In the genomic region with DNA sequence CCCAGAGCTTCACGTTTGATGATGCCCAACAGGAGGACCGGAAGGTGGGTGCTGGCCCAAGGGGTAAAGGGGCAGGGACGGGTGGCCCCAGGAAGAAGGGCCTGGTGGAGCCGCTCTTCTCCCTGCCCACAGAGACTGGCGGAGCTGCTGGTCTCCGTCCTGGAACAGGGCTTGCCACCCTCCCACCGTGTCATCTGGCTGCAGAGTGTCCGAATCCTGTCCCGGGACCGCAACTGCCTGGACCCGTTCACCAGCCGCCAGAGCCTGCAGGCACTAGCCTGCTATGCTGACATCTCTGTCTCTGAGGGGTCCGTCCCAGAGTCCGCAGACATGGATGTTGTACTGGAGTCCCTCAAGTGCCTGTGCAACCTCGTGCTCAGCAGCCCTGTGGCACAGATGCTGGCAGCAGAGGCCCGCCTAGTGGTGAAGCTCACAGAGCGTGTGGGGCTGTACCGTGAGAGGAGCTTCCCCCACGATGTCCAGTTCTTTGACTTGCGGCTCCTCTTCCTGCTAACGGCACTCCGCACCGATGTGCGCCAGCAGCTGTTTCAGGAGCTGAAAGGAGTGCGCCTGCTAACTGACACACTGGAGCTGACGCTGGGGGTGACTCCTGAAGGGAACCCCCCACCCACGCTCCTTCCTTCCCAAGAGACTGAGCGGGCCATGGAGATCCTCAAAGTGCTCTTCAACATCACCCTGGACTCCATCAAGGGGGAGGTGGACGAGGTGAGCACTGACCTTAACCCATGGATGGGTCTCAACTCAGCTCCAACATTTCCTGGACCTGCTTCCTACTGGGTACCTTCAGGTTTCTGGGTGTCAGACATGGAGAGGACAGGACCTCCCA, we compare ENCODE assay signal across 8 cellular contexts. TPM values are rescaled to one million over a fixed set of nuclear protein-coding genes. Genes with fewer than 3 reads are reported as not detected.
DNase-seq lines count a peak whose midpoint lies in the region; ATAC-seq and TF ChIP-seq lines count a peak whose summit lies in the region.

No MANE protein-coding gene starts in this region.

- peaks cover 61% of the 10 kb centered on the region for H3K36me3 Mint-ChIP-seq in activated CD8-positive, alpha-beta T cell treated with anti-CD3 and anti-CD28 coated beads for 36 hours (ENCODE audit: low read depth)
- peaks cover 28 to 60% of the 10 kb centered on the region in 2 donors for H3K36me3 Mint-ChIP-seq in stimulated activated naive B cell treated with anti-CD40 and anti-IgM and Interleukin-4, amounts not matched to agents 10 μg/mL and 1 μg/mL and 100 μg/mL, for 72 hours

- H4K20me1 ChIP-seq in SK-N-SH (ENCODE audit: insufficient read depth), result peaks cover 29% of the 10 kb centered on the region

- H3K4me3 ChIP-seq in SK-N-SH (ENCODE audit: low read depth in 2 of 2, low read length in 1 of 2), result peak overlapping the region; percentile 78 to 97
- H3K4me3 ChIP-seq in iPS-15b (ENCODE audit: low read depth, low read length), result peak overlapping the region; percentile 98

- H3K9ac ChIP-seq in SK-N-SH, result peak overlapping the region; percentile 99
- H3K9ac ChIP-seq in iPS-15b (ENCODE audit: low read depth, low read length), result peak overlapping the region; percentile 65

- no peaks in the 10 kb centered on the region for H3K9me3 ChIP-seq in SK-N-SH
- H3K9me3 ChIP-seq in iPS-15b (ENCODE audit: control insufficient read depth, insufficient read depth, low read length), result no peaks in the 10 kb centered on the region

- WGBS in SK-N-SH (ENCODE audit: low lambda C conversion rate), result 51% methylated on average over 12 of the region's 29 CpGs

- no peak for ATAC-seq in SK-N-SH treated with all-trans-retinoic acid at 6 μM for 48 hours
- ATAC-seq in activated CD8-positive, alpha-beta T cell treated with anti-CD3 and anti-CD28 coated beads for 36 hours, result no peak
- ATAC-seq in stimulated activated naive B cell treated with anti-CD40 and anti-IgM and Interleukin-4, amounts not matched to agents 10 μg/mL and 1 μg/mL and 100 μg/mL, for 72 hours (replicated peaks), result no peak

- no peak for TF ChIP-seq EP300 in SK-N-SH (IDR thresholded peaks at IDR 0.05; ENCODE audit: borderline replicate concordance in 1 of 2, low read depth in 1 of 2, low read length in 1 of 2)

- DNase-seq in SK-N-SH, result no peak
- no peak for DNase-seq in activated CD8-positive, alpha-beta T cell treated with anti-CD3 and anti-CD28 coated beads for 36 hours
- DNase-seq in stimulated activated naive B cell treated with anti-CD40 and anti-IgM and Interleukin-4, amounts not matched to agents 10 μg/mL and 1 μg/mL and 100 μg/mL, for 72 hours, result no peak
- no peak for DNase-seq in NCI-H1436 treated with DMSO at 0.1 percent for 48 hours (lab: John Stamatoyannopoulos, UW)
- DNase-seq in SW480 (ENCODE audit: low spot score), result no peak
- DNase-seq in stimulated activated CD4-positive, alpha-beta T cell treated with anti-CD3 and anti-CD28 coated beads, Interleukin-4, amount 100 ng/mL, for 24 hours, result no peak

- no peaks in the 10 kb centered on the region for H3K27me3 Mint-ChIP-seq in activated CD8-positive, alpha-beta T cell treated with anti-CD3 and anti-CD28 coated beads for 36 hours
- H3K27me3 Mint-ChIP-seq in stimulated activated naive B cell treated with anti-CD40 and anti-IgM and Interleukin-4, amounts not matched to agents 10 μg/mL and 1 μg/mL and 100 μg/mL, for 72 hours, result no peaks in the 10 kb centered on the region

- POLR2A ChIA-PET in SK-N-SH (lab: Yijun Ruan, JAX), result no interaction called here
- POLR2A ChIA-PET in activated CD8-positive, alpha-beta T cell treated with anti-CD3 and anti-CD28 coated beads for 36 hours (lab: Charles Lee), result interaction anchor here (0.6 to 4.3 kb wide), 11 partner anchors 8 to 1768 kb away, joined by 3 to 15 read pairs (median 4); a partner anchor contains a TSS

- CTCF ChIA-PET in SK-N-SH (lab: Yijun Ruan, JAX), result interaction anchor here (0.6 kb wide), 1 partner anchor 154 kb away, joined by 3 read pairs; no protein-coding TSS in a partner anchor
- CTCF ChIA-PET in activated CD8-positive, alpha-beta T cell treated with anti-CD3 and anti-CD28 coated beads for 36 hours (lab: Charles Lee), result interaction anchor here (1.5 to 1.9 kb wide), 2 partner anchors 26 to 41 kb away, joined by 7 to 8 read pairs; a partner anchor contains a TSS

- peak overlapping the region; percentile 87 for H3K27ac Mint-ChIP-seq in activated CD8-positive, alpha-beta T cell treated with anti-CD3 and anti-CD28 coated beads for 36 hours
- H3K27ac Mint-ChIP-seq in stimulated activated naive B cell treated with anti-CD40 and anti-IgM and Interleukin-4, amounts not matched to agents 10 μg/mL and 1 μg/mL and 100 μg/mL, for 72 hours, result peak overlapping the region; percentile 98

- H3K4me1 Mint-ChIP-seq in activated CD8-positive, alpha-beta T cell treated with anti-CD3 and anti-CD28 coated beads for 36 hours (ENCODE audit: low read depth), result peaks cover 36% of the 10 kb centered on the region
- H3K4me1 Mint-ChIP-seq in stimulated activated naive B cell treated with anti-CD40 and anti-IgM and Interleukin-4, amounts not matched to agents 10 μg/mL and 1 μg/mL and 100 μg/mL, for 72 hours, result peaks cover 23 to 48% of the 10 kb centered on the region in 2 donors

- H3F3A ChIP-seq in SK-N-SH (replicated peaks; ENCODE audit: insufficient read depth), result peaks cover 11% of the 10 kb centered on the region

- no peak overlapping the region for H2AFZ ChIP-seq in SK-N-SH (ENCODE audit: low read depth)

- TF ChIP-seq CTCF in SK-N-SH (IDR thresholded peaks at IDR 0.05), result no peak
- no peak for TF ChIP-seq CTCF in activated CD8-positive, alpha-beta T cell treated with anti-CD3 and anti-CD28 coated beads for 36 hours (IDR thresholded peaks at IDR 0.05)

- H3K4me2 ChIP-seq in SK-N-SH, result peak overlapping the region; percentile 92

- H3K4me1 ChIP-seq in SK-N-SH (ENCODE audit: control insufficient read depth in 1 of 2, insufficient read depth in 2 of 2, low read depth in 1 of 2, low read length in 1 of 2) (peaks cover 15 to 32% of the 10 kb centered on the region in 2 experiments; a peak in 3 of 4 replicates), iPS-15b (ENCODE audit: control insufficient read depth, insufficient read depth, low read length) (peaks cover 2% of the 10 kb centered on the region)

- H3K9me3 Mint-ChIP-seq in activated CD8-positive, alpha-beta T cell treated with anti-CD3 and anti-CD28 coated beads for 36 hours, result no peaks in the 10 kb centered on the region
- no peaks in the 10 kb centered on the region for H3K9me3 Mint-ChIP-seq in stimulated activated naive B cell treated with anti-CD40 and anti-IgM and Interleukin-4, amounts not matched to agents 10 μg/mL and 1 μg/mL and 100 μg/mL, for 72 hours

- intact Hi-C loops in activated CD8-positive, alpha-beta T cell treated with anti-CD3 and anti-CD28 coated beads for 36 hours (cut with micrococcal nuclease), result no loop called here

- peak overlapping the region; percentile 96 for H3K4me3 Mint-ChIP-seq in activated CD8-positive, alpha-beta T cell treated with anti-CD3 and anti-CD28 coated beads for 36 hours
- peak overlapping the region; percentile 92 to 95 for H3K4me3 Mint-ChIP-seq in stimulated activated naive B cell treated with anti-CD40 and anti-IgM and Interleukin-4, amounts not matched to agents 10 μg/mL and 1 μg/mL and 100 μg/mL, for 72 hours

- peak overlapping the region; percentile 97 to 99; a peak in 3 of 4 replicates for H3K27ac ChIP-seq in SK-N-SH (ENCODE audit: low read depth in 2 of 2, low read length in 1 of 2)

- H3K9me2 ChIP-seq in SK-N-SH, result no peaks in the 10 kb centered on the region

- peaks cover 47 to 59% of the 10 kb centered on the region in 2 experiments for H3K36me3 ChIP-seq in SK-N-SH (replicated peaks in 1 of 2; ENCODE audit: control insufficient read depth in 1 of 2, insufficient read depth in 2 of 2, low read length in 1 of 2)
- H3K36me3 ChIP-seq in iPS-15b (ENCODE audit: control insufficient read depth, insufficient read depth, low read length), result peaks cover 58% of the 10 kb centered on the region

- TF ChIP-seq RAD21 in SK-N-SH (IDR thresholded peaks at IDR 0.05; ENCODE audit: low read length), result no peak

- no peaks in the 10 kb centered on the region for H3K27me3 ChIP-seq in SK-N-SH (ENCODE audit: insufficient read depth)
- no peaks in the 10 kb centered on the region for H3K27me3 ChIP-seq in iPS-15b (ENCODE audit: control insufficient read depth, insufficient read depth, low read length)

- peaks cover 72% of the 10 kb centered on the region for H3K79me2 ChIP-seq in SK-N-SH (ENCODE audit: insufficient read depth)

TF ChIP-seq in SK-N-SH, 30 proteins besides CTCF, POLR2A, EP300 and RAD21 (continues in another document):
- TF ChIP-seq FOSL2 (IDR thresholded peaks at IDR 0.05; ENCODE audit: borderline replicate concordance, low read depth) (no peak), JUND (IDR thresholded peaks at IDR 0.05) (no peak), MXI1 (IDR thresholded peaks at IDR 0.05; ENCODE audit: low read depth, low read length) (no peak)

RNA-seq across cellular contexts. Expression of a gene that starts 2.0 kb away (rescaled TPM):
- polyA plus RNA-seq in SK-N-SH (2012; rRNA removed), result 115 and 127 TPM in 2 replicates
- 57.2 and 79.5 TPM in 2 replicates for polyA plus RNA-seq in SK-N-SH (2012; cell fraction: cytosol; rRNA removed)
- polyA plus RNA-seq in SK-N-SH (2012; cell fraction: nucleus; rRNA removed), result 276 and 279 TPM in 2 replicates
- total RNA-seq in activated CD8-positive, alpha-beta T cell treated with anti-CD3 and anti-CD28 coated beads for 36 hours, result 100 to 1,000 TPM in 1 of 2 experiments, 10 to 100 TPM in 1; 96.5 to 108 TPM

RNA-seq across cellular contexts. Expression of a gene that starts 2.3 kb away (rescaled TPM):
- polyA plus RNA-seq in SK-N-SH (2012; rRNA removed), result 56.9 and 67.5 TPM in 2 replicates
- 31.9 and 43.1 TPM in 2 replicates for polyA plus RNA-seq in SK-N-SH (2012; cell fraction: cytosol; rRNA removed)
- polyA plus RNA-seq in SK-N-SH (2012; cell fraction: nucleus; rRNA removed), result 74.7 and 96.6 TPM in 2 replicates
- total RNA-seq in activated CD8-positive, alpha-beta T cell treated with anti-CD3 and anti-CD28 coated beads for 36 hours, result 10 to 100 TPM; 58.4 to 68.9 TPM

RNA-seq across cellular contexts. Expression of a gene that starts 16.6 kb away (rescaled TPM):
- polyA plus RNA-seq in SK-N-SH (2012; rRNA removed), result not detected in 2 replicates
- polyA plus RNA-seq in SK-N-SH (2012; cell fraction: cytosol; rRNA removed), result not detected in 2 replicates
- polyA plus RNA-seq in SK-N-SH (2012; cell fraction: nucleus; rRNA removed), result not detected in 2 replicates
- total RNA-seq in activated CD8-positive, alpha-beta T cell treated with anti-CD3 and anti-CD28 coated beads for 36 hours, result not detected

RNA-seq across cellular contexts. Expression of a gene that starts 26.6 kb away (rescaled TPM):
- 34.4 and 40.1 TPM in 2 replicates for polyA plus RNA-seq in SK-N-SH (2012; rRNA removed)
- polyA plus RNA-seq in SK-N-SH (2012; cell fraction: cytosol; rRNA removed), result 16.1 and 20.4 TPM in 2 replicates
- 94.1 and 124 TPM in 2 replicates for polyA plus RNA-seq in SK-N-SH (2012; cell fraction: nucleus; rRNA removed)
- 10 to 100 TPM; 27.7 to 32.1 TPM for total RNA-seq in activated CD8-positive, alpha-beta T cell treated with anti-CD3 and anti-CD28 coated beads for 36 hours

RNA-seq across cellular contexts. Expression of a gene that starts 27.3 kb away (rescaled TPM):
- polyA plus RNA-seq in SK-N-SH (2012; rRNA removed), result 196 and 227 TPM in 2 replicates
- 193 and 211 TPM in 2 replicates for polyA plus RNA-seq in SK-N-SH (2012; cell fraction: cytosol; rRNA removed)
- polyA plus RNA-seq in SK-N-SH (2012; cell fraction: nucleus; rRNA removed), result 229 and 300 TPM in 2 replicates
- 100 to 1,000 TPM; 220 to 228 TPM for total RNA-seq in activated CD8-positive, alpha-beta T cell treated with anti-CD3 and anti-CD28 coated beads for 36 hours
